In genomic region chr11:94926698-94927237, GRCh38 we compare ENCODE assay signal across 10 cellular contexts. TPM values are rescaled to one million over a fixed set of nuclear protein-coding genes. Genes with fewer than 3 reads are reported as not detected.
DNase-seq lines count a peak whose midpoint lies in the region; ATAC-seq and TF ChIP-seq lines count a peak whose summit lies in the region.
"Had no signal": no experiment of that assay in that cellular context is flagged by ENCODE, and none has a peak within 500 bp of the region (broad histone marks: within the 10 kb centered on the region; RNA-seq: fewer than 3 reads in every experiment).

No MANE protein-coding gene starts in this region.

- peaks cover 75% of the 10 kb centered on the region for H3K4me1 Mint-ChIP-seq in neural crest cell
- peaks cover 32% of the 10 kb centered on the region for H3K4me1 Mint-ChIP-seq in activated CD4-positive, alpha-beta T cell treated with anti-CD3 and anti-CD28 coated beads, Interleukin-2, amount 10 ng/mL, durations not matched to agents 24 days and 14 days

- no peaks in the 10 kb centered on the region for H4K20me1 ChIP-seq in fibroblast of lung (ENCODE audit: control insufficient read depth, extremely low read depth, insufficient read depth, low read length)

- no peaks in the 10 kb centered on the region for H3K27me3 ChIP-seq in ACC112 (ENCODE audit: insufficient read depth, low read length)
- H3K27me3 ChIP-seq in fibroblast of lung (ENCODE audit: control insufficient read depth, insufficient read depth, low read length), result no peaks in the 10 kb centered on the region

- H3K9me3 ChIP-seq in fibroblast of lung (ENCODE audit: control insufficient read depth, insufficient read depth, low read depth, low read length), result no peaks in the 10 kb centered on the region

- H3K79me2 ChIP-seq in ACC112 (ENCODE audit: control insufficient read depth, insufficient read depth, low read length, unreplicated experiment), result no peaks in the 10 kb centered on the region
- no peaks in the 10 kb centered on the region for H3K79me2 ChIP-seq in fibroblast of lung (ENCODE audit: control insufficient read depth, insufficient read depth, low read length)

- no peak for TF ChIP-seq CTCF in fibroblast of lung (conservative IDR thresholded peaks at IDR 0.05 in 1 of 2, IDR thresholded peaks at IDR 0.05 in 1 of 2; ENCODE audit: low read depth in 1 of 2, low read length in 2 of 2)
- TF ChIP-seq CTCF in neural crest cell (conservative IDR thresholded peaks at IDR 0.05), result no peak

- H2AFZ ChIP-seq in ACC112 (ENCODE audit: low read length, unreplicated experiment), result no peak overlapping the region
- H2AFZ ChIP-seq in fibroblast of lung (ENCODE audit: low read length), result no peak overlapping the region

- H3K4me3 Mint-ChIP-seq in neural crest cell, result peak overlapping the region; percentile 48
- no peak overlapping the region for H3K4me3 Mint-ChIP-seq in activated CD4-positive, alpha-beta T cell treated with anti-CD3 and anti-CD28 coated beads, Interleukin-2, amount 10 ng/mL, durations not matched to agents 24 days and 14 days

- peaks cover 35% of the 10 kb centered on the region for H3K4me1 ChIP-seq in ACC112 (ENCODE audit: control insufficient read depth, insufficient read depth, low read length, unreplicated experiment)
- H3K4me1 ChIP-seq in fibroblast of lung (ENCODE audit: control insufficient read depth, extremely low read depth, insufficient read depth, low read length), result peaks cover 39% of the 10 kb centered on the region

- H3K36me3 ChIP-seq in ACC112 (ENCODE audit: insufficient read depth, low read length) (peaks cover 4% of the 10 kb centered on the region; the same call in 1 of the 2 replicates), fibroblast of lung (ENCODE audit: control insufficient read depth, insufficient read depth, low read length) (no peaks in the 10 kb centered on the region)

- peak overlapping the region; percentile 77 for H3K4me2 ChIP-seq in fibroblast of lung (ENCODE audit: extremely low read depth, insufficient read depth, low read length)

- H3K9me3 Mint-ChIP-seq in neural crest cell, result peaks cover under 1% of the 10 kb centered on the region
- H3K9me3 Mint-ChIP-seq in activated CD4-positive, alpha-beta T cell treated with anti-CD3 and anti-CD28 coated beads, Interleukin-2, amount 10 ng/mL, durations not matched to agents 24 days and 14 days, result peaks cover 25% of the 10 kb centered on the region

- DNase-seq in NCI-H69 (lab: John Stamatoyannopoulos, UW) (peak; percentile 51), fibroblast of lung (ENCODE audit: low read depth in 2 of 2) (peak; percentile 89 to 98), neural crest cell (ENCODE audit: low read depth, low spot score) (peak; percentile 47), COR-L47 (lab: John Stamatoyannopoulos, UW) (no peak), CD1c-positive myeloid dendritic cell (ENCODE audit: extremely low spot score) (no peak)
- DNase-seq in activated CD4-positive, alpha-beta T cell treated with anti-CD3 and anti-CD28 coated beads, Interleukin-2, amount 10 ng/mL, durations not matched to agents 24 days and 14 days, result no peak
- DNase-seq: DMS 273 treated with DMSO at 0.1 percent for 48 hours had no signal

- no peak overlapping the region for H3K9ac ChIP-seq in fibroblast of lung (ENCODE audit: insufficient read depth, low read length)

- ATAC-seq in GM19452 (IDR thresholded peaks at IDR 0.05; ENCODE audit: unreplicated experiment), result no peak
- ATAC-seq: K562 had no signal

- H3K27me3 Mint-ChIP-seq in neural crest cell (ENCODE audit: low read depth), result no peaks in the 10 kb centered on the region
- no peaks in the 10 kb centered on the region for H3K27me3 Mint-ChIP-seq in activated CD4-positive, alpha-beta T cell treated with anti-CD3 and anti-CD28 coated beads, Interleukin-2, amount 10 ng/mL, durations not matched to agents 24 days and 14 days

- intact Hi-C loops in activated CD4-positive, alpha-beta T cell treated with anti-CD3 and anti-CD28 coated beads, Interleukin-2, amount 10 ng/mL, durations not matched to agents 24 days and 14 days (cut with micrococcal nuclease), result no loop called here

- no peak overlapping the region for H3K4me3 ChIP-seq in ACC112 (ENCODE audit: low read depth, low read length)
- H3K4me3 ChIP-seq in fibroblast of lung (replicated peaks in 1 of 4; ENCODE audit: control extremely low read depth in 1 of 4, insufficient read depth in 1 of 4, low read depth in 3 of 4, low read length in 4 of 4), result no peak overlapping the region
- H3K4me3 ChIP-seq: K562 had no signal

- H3K27ac Mint-ChIP-seq in neural crest cell (ENCODE audit: unreplicated experiment), result peak overlapping the region; percentile 68
- H3K27ac Mint-ChIP-seq in activated CD4-positive, alpha-beta T cell treated with anti-CD3 and anti-CD28 coated beads, Interleukin-2, amount 10 ng/mL, durations not matched to agents 24 days and 14 days, result no peak overlapping the region

- H3K27ac ChIP-seq in ACC112 (ENCODE audit: low read depth, low read length), result peak overlapping the region; percentile 91
- H3K27ac ChIP-seq in fibroblast of lung (ENCODE audit: insufficient read depth, low read length), result peak overlapping the region; percentile 94

- no peaks in the 10 kb centered on the region for H3K36me3 Mint-ChIP-seq in neural crest cell (ENCODE audit: low read depth)
- H3K36me3 Mint-ChIP-seq in activated CD4-positive, alpha-beta T cell treated with anti-CD3 and anti-CD28 coated beads, Interleukin-2, amount 10 ng/mL, durations not matched to agents 24 days and 14 days (ENCODE audit: low read depth), result peaks cover 12% of the 10 kb centered on the region

RNA-seq across cellular contexts. Expression of gene CWC15, which starts 46.6 kb away (rescaled TPM):
- total RNA-seq in fibroblast of lung (42.1 TPM in 2 replicates), neural crest cell (80.2 and 88.0 TPM in 2 replicates)
- 51.4 and 54.0 TPM in 2 replicates for polyA plus RNA-seq in fibroblast of lung
- polyA plus RNA-seq in fibroblast of lung (2012), result 75.4 and 77.8 TPM in 2 replicates
- polyA minus RNA-seq in fibroblast of lung (ENCODE audit: low replicate concordance), result 2.6 and 2.9 TPM in 2 replicates
- total RNA-seq in activated CD4-positive, alpha-beta T cell treated with anti-CD3 and anti-CD28 coated beads, Interleukin-2, amount 10 ng/mL, durations not matched to agents 24 days and 14 days, result 87.6 and 96.2 TPM in 2 replicates

RNA-seq across cellular contexts. Expression of gene KDM4D, which starts 46.7 kb away (rescaled TPM):
- total RNA-seq in fibroblast of lung, result 0.50 and 0.51 TPM in 2 replicates
- 0.94 and 1.4 TPM in 2 replicates for polyA plus RNA-seq in fibroblast of lung
- 0.58 and 0.91 TPM in 2 replicates for polyA plus RNA-seq in fibroblast of lung (2012)
- polyA minus RNA-seq in fibroblast of lung (ENCODE audit: low replicate concordance), result 0.86 and 1.3 TPM in 2 replicates
- total RNA-seq in neural crest cell, result 3.1 and 3.2 TPM in 2 replicates
- 1.2 TPM in 2 replicates for total RNA-seq in activated CD4-positive, alpha-beta T cell treated with anti-CD3 and anti-CD28 coated beads, Interleukin-2, amount 10 ng/mL, durations not matched to agents 24 days and 14 days

Comparison
In these comparisons a context has a peak if more than half of its experiments do, and no peak if none do; other contexts are left out.
1. DNase-seq: peak in NCI-H69 (single experiment), fibroblast of lung (2 of 2) and neural crest cell (single experiment); none in COR-L47 (single experiment), CD1c-positive myeloid dendritic cell (single experiment) and activated CD4-positive, alpha-beta T cell treated with anti-CD3 and anti-CD28 coated beads, Interleukin-2, amount 10 ng/mL, durations not matched to agents 24 days and 14 days (single experiment).